Comparison of ENCODE assay signal across 14 cellular contexts in genomic region chr20:37193821-37194220, GRCh38. TPM values are rescaled to one million over a fixed set of nuclear protein-coding genes. Genes with fewer than 3 reads are reported as not detected.
DNase-seq lines count a peak whose midpoint lies in the region; ATAC-seq and TF ChIP-seq lines count a peak whose summit lies in the region.
"Had no signal": no experiment of that assay in that cellular context is flagged by ENCODE, and none has a peak within 500 bp of the region (broad histone marks: within the 10 kb centered on the region; RNA-seq: fewer than 3 reads in every experiment).

No MANE protein-coding gene starts in this region.

- H3K4me1 Mint-ChIP-seq in activated naive CD4-positive, alpha-beta T cell treated with anti-CD3 and anti-CD28 coated beads, Interleukin-2, amount 50 U/mL, for 24 hours, result peaks cover 73% of the 10 kb centered on the region
- peaks cover 69% of the 10 kb centered on the region for H3K4me1 Mint-ChIP-seq in activated CD8-positive, alpha-beta T cell treated with anti-CD3 and anti-CD28 coated beads for 36 hours (ENCODE audit: low read depth)
- peaks cover 34% of the 10 kb centered on the region for H3K4me1 Mint-ChIP-seq in endothelial cell (ENCODE audit: unreplicated experiment)

- CTCF ChIA-PET in activated CD8-positive, alpha-beta T cell treated with anti-CD3 and anti-CD28 coated beads for 36 hours (lab: Charles Lee), result interaction anchor here (2.4 to 11.3 kb wide), 7 partner anchors 9 to 340 kb away, joined by 8 to 123 read pairs (median 21); partner anchors contain the start of genes MROH8 and RPN2

- H3K27ac ChIP-seq in temporal lobe (ENCODE audit: low read depth, low read length), result peak overlapping the region; percentile 45
- H3K27ac ChIP-seq: ascending aorta had no signal

- no peak for ATAC-seq in activated CD8-positive, alpha-beta T cell treated with anti-CD3 and anti-CD28 coated beads for 36 hours

- TF ChIP-seq CTCF in activated CD8-positive, alpha-beta T cell treated with anti-CD3 and anti-CD28 coated beads for 36 hours (IDR thresholded peaks at IDR 0.05), result no peak
- no peak for TF ChIP-seq CTCF in endothelial cell (IDR thresholded peaks at IDR 0.05; ENCODE audit: unreplicated experiment)

- H3K27me3 Mint-ChIP-seq in activated naive CD4-positive, alpha-beta T cell treated with anti-CD3 and anti-CD28 coated beads, Interleukin-2, amount 50 U/mL, for 24 hours, result no peaks in the 10 kb centered on the region
- no peaks in the 10 kb centered on the region for H3K27me3 Mint-ChIP-seq in activated CD8-positive, alpha-beta T cell treated with anti-CD3 and anti-CD28 coated beads for 36 hours
- peaks cover 7% of the 10 kb centered on the region for H3K27me3 Mint-ChIP-seq in endothelial cell (ENCODE audit: unreplicated experiment)

- H3K36me3 Mint-ChIP-seq in activated naive CD4-positive, alpha-beta T cell treated with anti-CD3 and anti-CD28 coated beads, Interleukin-2, amount 50 U/mL, for 24 hours, result peaks cover 10% of the 10 kb centered on the region
- peaks cover 54% of the 10 kb centered on the region for H3K36me3 Mint-ChIP-seq in activated CD8-positive, alpha-beta T cell treated with anti-CD3 and anti-CD28 coated beads for 36 hours (ENCODE audit: low read depth)
- peaks cover 25% of the 10 kb centered on the region for H3K36me3 Mint-ChIP-seq in endothelial cell (ENCODE audit: low read depth, unreplicated experiment)

- H3K4me3 Mint-ChIP-seq in activated naive CD4-positive, alpha-beta T cell treated with anti-CD3 and anti-CD28 coated beads, Interleukin-2, amount 50 U/mL, for 24 hours, result no peak overlapping the region
- no peak overlapping the region for H3K4me3 Mint-ChIP-seq in activated CD8-positive, alpha-beta T cell treated with anti-CD3 and anti-CD28 coated beads for 36 hours
- H3K4me3 Mint-ChIP-seq in endothelial cell (ENCODE audit: unreplicated experiment), result peak overlapping the region; percentile 62

- POLR2A ChIA-PET in activated CD8-positive, alpha-beta T cell treated with anti-CD3 and anti-CD28 coated beads for 36 hours (lab: Charles Lee), result interaction anchor here (1.4 kb wide), 1 partner anchor 98 kb away, joined by 4 read pairs; the partner anchor contains the start of gene RBL1

- no peak for DNase-seq in activated naive CD4-positive, alpha-beta T cell treated with anti-CD3 and anti-CD28 coated beads, Interleukin-2, amount 50 U/mL, for 16 hours
- no peak for DNase-seq in activated CD8-positive, alpha-beta T cell treated with anti-CD3 and anti-CD28 coated beads for 36 hours
- DNase-seq in endothelial cell (ENCODE audit: low spot score) (no peak), NCI-H1436 treated with DMSO at 0.1 percent for 48 hours (lab: John Stamatoyannopoulos, UW) (no peak), mesenteric fat pad (ENCODE audit: low spot score) (no peak), GOT3 (lab: John Stamatoyannopoulos, UW) (no peak)
- DNase-seq: DMS53, kidney glomerular epithelial cell, NCI-H2029, NCI-H524 treated with DMSO at 0.1 percent for 48 hours, SK-N-SH had no signal

- no peaks in the 10 kb centered on the region for H3K9me3 Mint-ChIP-seq in activated naive CD4-positive, alpha-beta T cell treated with anti-CD3 and anti-CD28 coated beads, Interleukin-2, amount 50 U/mL, for 24 hours
- no peaks in the 10 kb centered on the region for H3K9me3 Mint-ChIP-seq in activated CD8-positive, alpha-beta T cell treated with anti-CD3 and anti-CD28 coated beads for 36 hours
- no peaks in the 10 kb centered on the region for H3K9me3 Mint-ChIP-seq in endothelial cell (ENCODE audit: unreplicated experiment)

- intact Hi-C loops in activated CD8-positive, alpha-beta T cell treated with anti-CD3 and anti-CD28 coated beads for 36 hours (cut with micrococcal nuclease), result loop anchor here (5.0 kb wide), 1 partner anchor 188 kb away; no protein-coding TSS in a partner anchor

- peak overlapping the region; percentile 25 for H3K27ac Mint-ChIP-seq in activated naive CD4-positive, alpha-beta T cell treated with anti-CD3 and anti-CD28 coated beads, Interleukin-2, amount 50 U/mL, for 24 hours
- H3K27ac Mint-ChIP-seq in activated CD8-positive, alpha-beta T cell treated with anti-CD3 and anti-CD28 coated beads for 36 hours, result peak overlapping the region; percentile 50
- H3K27ac Mint-ChIP-seq in endothelial cell (ENCODE audit: unreplicated experiment), result peak overlapping the region; percentile 38

RNA-seq across cellular contexts. Expression of gene MROH8, which starts 14.5 kb away (rescaled TPM):
- total RNA-seq in activated CD8-positive, alpha-beta T cell treated with anti-CD3 and anti-CD28 coated beads for 36 hours, result 1 to 10 TPM; 2.1 to 3.1 TPM
- total RNA-seq in endothelial cell (ENCODE audit: unreplicated experiment) (4.3 TPM), temporal lobe (3.2 TPM), mesenteric fat pad (6.9 TPM)
- total RNA-seq: ascending aorta had no signal

RNA-seq across cellular contexts. Expression of gene RPN2, which starts 14.7 kb away (rescaled TPM):
- total RNA-seq in activated CD8-positive, alpha-beta T cell treated with anti-CD3 and anti-CD28 coated beads for 36 hours, result 100 to 1,000 TPM; 103 to 107 TPM
- total RNA-seq in endothelial cell (ENCODE audit: unreplicated experiment) (187 TPM), temporal lobe (70.3 TPM), mesenteric fat pad (177 TPM)
